Comparison of ENCODE assay signal across 1 cellular context in the genomic region with DNA sequence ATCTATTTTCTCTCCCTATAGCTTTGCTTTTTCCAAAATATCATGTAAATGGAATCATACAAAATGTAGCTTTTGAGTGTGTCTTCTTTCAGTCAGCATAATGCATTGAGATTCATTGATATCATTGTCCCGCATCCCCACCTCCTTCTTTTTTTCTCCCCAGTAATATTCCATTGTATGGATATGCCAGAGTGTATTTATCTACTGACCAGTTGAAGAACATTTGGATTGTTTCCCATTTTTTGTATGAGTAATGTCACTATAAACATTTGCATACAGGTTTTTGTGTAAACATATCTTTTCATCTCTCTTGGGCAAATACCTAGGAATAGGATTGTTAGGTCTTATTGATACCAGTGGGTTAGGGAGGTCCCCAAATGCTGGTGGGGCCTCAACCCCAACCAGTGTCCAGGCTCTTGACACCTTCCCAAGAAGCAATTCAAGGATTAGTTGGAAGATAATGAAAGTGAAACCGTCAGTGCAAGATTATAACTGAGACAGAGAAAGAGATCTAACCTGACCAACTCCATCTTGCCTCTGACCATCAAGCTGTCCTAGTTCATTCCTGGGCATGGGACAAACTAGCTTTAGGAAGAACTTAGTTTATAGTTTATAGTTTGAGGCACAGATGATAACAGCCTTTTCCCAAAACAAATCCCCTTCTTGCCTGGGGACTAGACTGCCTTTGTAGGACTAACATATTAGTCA.
A peak's percentile ranks its signal among the peaks of the same experiment; 100 is the strongest.
TF ChIP-seq lines count a peak whose summit lies in the region.

No MANE protein-coding gene starts in this region.

TF ChIP-seq in K562, 482 proteins besides CTCF, POLR2A, EP300 and RAD21 (continued from another document and continues in another):
- TF ChIP-seq, protein P1, sequence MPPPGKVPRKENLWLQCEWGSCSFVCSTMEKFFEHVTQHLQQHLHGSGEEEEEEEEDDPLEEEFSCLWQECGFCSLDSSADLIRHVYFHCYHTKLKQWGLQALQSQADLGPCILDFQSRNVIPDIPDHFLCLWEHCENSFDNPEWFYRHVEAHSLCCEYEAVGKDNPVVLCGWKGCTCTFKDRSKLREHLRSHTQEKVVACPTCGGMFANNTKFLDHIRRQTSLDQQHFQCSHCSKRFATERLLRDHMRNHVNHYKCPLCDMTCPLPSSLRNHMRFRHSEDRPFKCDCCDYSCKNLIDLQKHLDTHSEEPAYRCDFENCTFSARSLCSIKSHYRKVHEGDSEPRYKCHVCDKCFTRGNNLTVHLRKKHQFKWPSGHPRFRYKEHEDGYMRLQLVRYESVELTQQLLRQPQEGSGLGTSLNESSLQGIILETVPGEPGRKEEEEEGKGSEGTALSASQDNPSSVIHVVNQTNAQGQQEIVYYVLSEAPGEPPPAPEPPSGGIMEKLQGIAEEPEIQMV (tag; conservative IDR thresholded peaks at IDR 0.05; ENCODE audit: low read depth), result peak; percentile 79; the same call in 1 of the 2 replicates
- TF ChIP-seq ZNF384 (IDR thresholded peaks at IDR 0.05; ENCODE audit: low read depth, low read length), result no peak
- no peak for TF ChIP-seq NFRKB (IDR thresholded peaks at IDR 0.05; ENCODE audit: low read depth)
- TF ChIP-seq CHD2 (IDR thresholded peaks at IDR 0.05; ENCODE audit: low read depth, low read length), result no peak
- TF ChIP-seq, protein P2, sequence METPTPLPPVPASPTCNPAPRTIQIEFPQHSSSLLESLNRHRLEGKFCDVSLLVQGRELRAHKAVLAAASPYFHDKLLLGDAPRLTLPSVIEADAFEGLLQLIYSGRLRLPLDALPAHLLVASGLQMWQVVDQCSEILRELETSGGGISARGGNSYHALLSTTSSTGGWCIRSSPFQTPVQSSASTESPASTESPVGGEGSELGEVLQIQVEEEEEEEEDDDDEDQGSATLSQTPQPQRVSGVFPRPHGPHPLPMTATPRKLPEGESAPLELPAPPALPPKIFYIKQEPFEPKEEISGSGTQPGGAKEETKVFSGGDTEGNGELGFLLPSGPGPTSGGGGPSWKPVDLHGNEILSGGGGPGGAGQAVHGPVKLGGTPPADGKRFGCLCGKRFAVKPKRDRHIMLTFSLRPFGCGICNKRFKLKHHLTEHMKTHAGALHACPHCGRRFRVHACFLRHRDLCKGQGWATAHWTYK (CRISPR knock-in tag; IDR thresholded peaks at IDR 0.05), result peak; percentile 70; the same call in 1 of the 2 replicates
- peak; percentile 86 for TF ChIP-seq PTRF (tag; IDR thresholded peaks at IDR 0.05)
- TF ChIP-seq ZNF316 (IDR thresholded peaks at IDR 0.05), result no peak
- TF ChIP-seq KAT8 (IDR thresholded peaks at IDR 0.05; ENCODE audit: low read depth), result no peak
- TF ChIP-seq ZNF197 (CRISPR knock-in tag; IDR thresholded peaks at IDR 0.05; ENCODE audit: low read depth), result peak; percentile 42; the same call in 1 of the 2 replicates
- 0 out of 4 replicates have a peak, but pooled peaks of 1 of the 2 experiments have one; percentile 26 for TF ChIP-seq ARNT (IDR thresholded peaks at IDR 0.05)
- TF ChIP-seq, protein P3, sequence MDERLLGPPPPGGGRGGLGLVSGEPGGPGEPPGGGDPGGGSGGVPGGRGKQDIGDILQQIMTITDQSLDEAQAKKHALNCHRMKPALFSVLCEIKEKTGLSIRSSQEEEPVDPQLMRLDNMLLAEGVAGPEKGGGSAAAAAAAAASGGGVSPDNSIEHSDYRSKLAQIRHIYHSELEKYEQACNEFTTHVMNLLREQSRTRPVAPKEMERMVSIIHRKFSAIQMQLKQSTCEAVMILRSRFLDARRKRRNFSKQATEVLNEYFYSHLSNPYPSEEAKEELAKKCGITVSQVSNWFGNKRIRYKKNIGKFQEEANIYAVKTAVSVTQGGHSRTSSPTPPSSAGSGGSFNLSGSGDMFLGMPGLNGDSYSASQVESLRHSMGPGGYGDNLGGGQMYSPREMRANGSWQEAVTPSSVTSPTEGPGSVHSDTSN (CRISPR knock-in tag; IDR thresholded peaks at IDR 0.05; ENCODE audit: low read depth), result no peak
- TF ChIP-seq, protein P3 (tag; conservative IDR thresholded peaks at IDR 0.05; ENCODE audit: low read depth), result no peak; the same call in 1 of the 2 replicates
- TF ChIP-seq NFIX (CRISPR knock-in tag; IDR thresholded peaks at IDR 0.05; ENCODE audit: low read depth), result no peak
- TF ChIP-seq NCOA1 (IDR thresholded peaks at IDR 0.05; ENCODE audit: low read depth), result no peak
- no peak for TF ChIP-seq HMGN3 (IDR thresholded peaks at IDR 0.05; ENCODE audit: borderline replicate concordance, extremely low read depth, insufficient read length, low read depth, low read length)
- no peak for TF ChIP-seq ATF7 (IDR thresholded peaks at IDR 0.05)
- TF ChIP-seq PRMT5 (CRISPR knock-in tag; IDR thresholded peaks at IDR 0.05), result no peak
- TF ChIP-seq ZNF175 (CRISPR knock-in tag; IDR thresholded peaks at IDR 0.05; ENCODE audit: low read depth), result peak; percentile 90
- no peak for TF ChIP-seq ZNF699 (CRISPR knock-in tag; IDR thresholded peaks at IDR 0.05; ENCODE audit: insufficient replicate concordance)
- TF ChIP-seq MECOM (CRISPR knock-in tag; IDR thresholded peaks at IDR 0.05), result 0 out of 2 replicates have a peak, but pooled peaks have one; percentile 15
- no peak for TF ChIP-seq U2AF1 (optimal IDR thresholded peaks at IDR 0.05; ENCODE audit: low read depth, low read length)
- TF ChIP-seq NFXL1 (CRISPR knock-in tag; IDR thresholded peaks at IDR 0.05), result 0 out of 2 replicates have a peak, but pooled peaks have one; percentile 26
- TF ChIP-seq, protein P4, sequence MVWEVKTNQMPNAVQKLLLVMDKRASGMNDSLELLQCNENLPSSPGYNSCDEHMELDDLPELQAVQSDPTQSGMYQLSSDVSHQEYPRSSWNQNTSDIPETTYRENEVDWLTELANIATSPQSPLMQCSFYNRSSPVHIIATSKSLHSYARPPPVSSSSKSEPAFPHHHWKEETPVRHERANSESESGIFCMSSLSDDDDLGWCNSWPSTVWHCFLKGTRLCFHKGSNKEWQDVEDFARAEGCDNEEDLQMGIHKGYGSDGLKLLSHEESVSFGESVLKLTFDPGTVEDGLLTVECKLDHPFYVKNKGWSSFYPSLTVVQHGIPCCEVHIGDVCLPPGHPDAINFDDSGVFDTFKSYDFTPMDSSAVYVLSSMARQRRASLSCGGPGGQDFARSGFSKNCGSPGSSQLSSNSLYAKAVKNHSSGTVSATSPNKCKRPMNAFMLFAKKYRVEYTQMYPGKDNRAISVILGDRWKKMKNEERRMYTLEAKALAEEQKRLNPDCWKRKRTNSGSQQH (CRISPR knock-in tag; IDR thresholded peaks at IDR 0.05), result no peak
- TF ChIP-seq MXI1 (IDR thresholded peaks at IDR 0.05; ENCODE audit: low read depth, low read length), result no peak
- TF ChIP-seq, protein P5, sequence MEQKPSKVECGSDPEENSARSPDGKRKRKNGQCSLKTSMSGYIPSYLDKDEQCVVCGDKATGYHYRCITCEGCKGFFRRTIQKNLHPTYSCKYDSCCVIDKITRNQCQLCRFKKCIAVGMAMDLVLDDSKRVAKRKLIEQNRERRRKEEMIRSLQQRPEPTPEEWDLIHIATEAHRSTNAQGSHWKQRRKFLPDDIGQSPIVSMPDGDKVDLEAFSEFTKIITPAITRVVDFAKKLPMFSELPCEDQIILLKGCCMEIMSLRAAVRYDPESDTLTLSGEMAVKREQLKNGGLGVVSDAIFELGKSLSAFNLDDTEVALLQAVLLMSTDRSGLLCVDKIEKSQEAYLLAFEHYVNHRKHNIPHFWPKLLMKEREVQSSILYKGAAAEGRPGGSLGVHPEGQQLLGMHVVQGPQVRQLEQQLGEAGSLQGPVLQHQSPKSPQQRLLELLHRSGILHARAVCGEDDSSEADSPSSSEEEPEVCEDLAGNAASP (IDR thresholded peaks at IDR 0.05), result no peak
- TF ChIP-seq, protein P6, sequence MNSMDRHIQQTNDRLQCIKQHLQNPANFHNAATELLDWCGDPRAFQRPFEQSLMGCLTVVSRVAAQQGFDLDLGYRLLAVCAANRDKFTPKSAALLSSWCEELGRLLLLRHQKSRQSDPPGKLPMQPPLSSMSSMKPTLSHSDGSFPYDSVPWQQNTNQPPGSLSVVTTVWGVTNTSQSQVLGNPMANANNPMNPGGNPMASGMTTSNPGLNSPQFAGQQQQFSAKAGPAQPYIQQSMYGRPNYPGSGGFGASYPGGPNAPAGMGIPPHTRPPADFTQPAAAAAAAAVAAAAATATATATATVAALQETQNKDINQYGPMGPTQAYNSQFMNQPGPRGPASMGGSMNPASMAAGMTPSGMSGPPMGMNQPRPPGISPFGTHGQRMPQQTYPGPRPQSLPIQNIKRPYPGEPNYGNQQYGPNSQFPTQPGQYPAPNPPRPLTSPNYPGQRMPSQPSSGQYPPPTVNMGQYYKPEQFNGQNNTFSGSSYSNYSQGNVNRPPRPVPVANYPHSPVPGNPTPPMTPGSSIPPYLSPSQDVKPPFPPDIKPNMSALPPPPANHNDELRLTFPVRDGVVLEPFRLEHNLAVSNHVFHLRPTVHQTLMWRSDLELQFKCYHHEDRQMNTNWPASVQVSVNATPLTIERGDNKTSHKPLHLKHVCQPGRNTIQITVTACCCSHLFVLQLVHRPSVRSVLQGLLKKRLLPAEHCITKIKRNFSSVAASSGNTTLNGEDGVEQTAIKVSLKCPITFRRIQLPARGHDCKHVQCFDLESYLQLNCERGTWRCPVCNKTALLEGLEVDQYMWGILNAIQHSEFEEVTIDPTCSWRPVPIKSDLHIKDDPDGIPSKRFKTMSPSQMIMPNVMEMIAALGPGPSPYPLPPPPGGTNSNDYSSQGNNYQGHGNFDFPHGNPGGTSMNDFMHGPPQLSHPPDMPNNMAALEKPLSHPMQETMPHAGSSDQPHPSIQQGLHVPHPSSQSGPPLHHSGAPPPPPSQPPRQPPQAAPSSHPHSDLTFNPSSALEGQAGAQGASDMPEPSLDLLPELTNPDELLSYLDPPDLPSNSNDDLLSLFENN (IDR thresholded peaks at IDR 0.05; ENCODE audit: low read depth in 2 of 2, low read length in 2 of 2), result no peak
- TF ChIP-seq BCOR (IDR thresholded peaks at IDR 0.05), result peak; percentile 37; the same call in 1 of the 2 replicates
- TF ChIP-seq, protein P7, sequence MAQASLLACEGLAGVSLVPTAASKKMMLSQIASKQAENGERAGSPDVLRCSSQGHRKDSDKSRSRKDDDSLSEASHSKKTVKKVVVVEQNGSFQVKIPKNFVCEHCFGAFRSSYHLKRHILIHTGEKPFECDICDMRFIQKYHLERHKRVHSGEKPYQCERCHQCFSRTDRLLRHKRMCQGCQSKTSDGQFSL (CRISPR knock-in tag; IDR thresholded peaks at IDR 0.05), result no peak
- TF ChIP-seq, protein P7 (tag; IDR thresholded peaks at IDR 0.05), result peak in 1 of 2 experiments; percentile 78; a peak in 1 of 4 replicates
- peak; percentile 96 for TF ChIP-seq ZNF589 (CRISPR knock-in tag; IDR thresholded peaks at IDR 0.05; ENCODE audit: low read depth)
- TF ChIP-seq ZNF224 (CRISPR knock-in tag; IDR thresholded peaks at IDR 0.05), result no peak
- TF ChIP-seq, protein P8, sequence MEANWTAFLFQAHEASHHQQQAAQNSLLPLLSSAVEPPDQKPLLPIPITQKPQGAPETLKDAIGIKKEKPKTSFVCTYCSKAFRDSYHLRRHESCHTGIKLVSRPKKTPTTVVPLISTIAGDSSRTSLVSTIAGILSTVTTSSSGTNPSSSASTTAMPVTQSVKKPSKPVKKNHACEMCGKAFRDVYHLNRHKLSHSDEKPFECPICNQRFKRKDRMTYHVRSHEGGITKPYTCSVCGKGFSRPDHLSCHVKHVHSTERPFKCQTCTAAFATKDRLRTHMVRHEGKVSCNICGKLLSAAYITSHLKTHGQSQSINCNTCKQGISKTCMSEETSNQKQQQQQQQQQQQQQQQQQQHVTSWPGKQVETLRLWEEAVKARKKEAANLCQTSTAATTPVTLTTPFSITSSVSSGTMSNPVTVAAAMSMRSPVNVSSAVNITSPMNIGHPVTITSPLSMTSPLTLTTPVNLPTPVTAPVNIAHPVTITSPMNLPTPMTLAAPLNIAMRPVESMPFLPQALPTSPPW (CRISPR knock-in tag; IDR thresholded peaks at IDR 0.05), result no peak
- TF ChIP-seq, protein P9, sequence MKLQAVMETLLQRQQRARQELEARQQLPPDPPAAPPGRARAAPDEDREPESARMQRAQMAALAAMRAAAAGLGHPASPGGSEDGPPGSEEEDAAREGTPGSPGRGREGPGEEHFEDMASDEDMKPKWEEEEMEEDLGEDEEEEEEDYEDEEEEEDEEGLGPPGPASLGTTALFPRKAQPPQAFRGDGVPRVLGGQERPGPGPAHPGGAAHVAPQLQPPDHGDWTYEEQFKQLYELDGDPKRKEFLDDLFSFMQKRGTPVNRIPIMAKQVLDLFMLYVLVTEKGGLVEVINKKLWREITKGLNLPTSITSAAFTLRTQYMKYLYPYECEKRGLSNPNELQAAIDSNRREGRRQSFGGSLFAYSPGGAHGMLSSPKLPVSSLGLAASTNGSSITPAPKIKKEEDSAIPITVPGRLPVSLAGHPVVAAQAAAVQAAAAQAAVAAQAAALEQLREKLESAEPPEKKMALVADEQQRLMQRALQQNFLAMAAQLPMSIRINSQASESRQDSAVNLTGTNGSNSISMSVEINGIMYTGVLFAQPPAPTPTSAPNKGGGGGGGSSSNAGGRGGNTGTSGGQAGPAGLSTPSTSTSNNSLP (IDR thresholded peaks at IDR 0.05; ENCODE audit: borderline replicate concordance, low read depth, low read length), result no peak
- no peak for TF ChIP-seq CBX1 (IDR thresholded peaks at IDR 0.05; ENCODE audit: low read depth)
- TF ChIP-seq, protein P10, sequence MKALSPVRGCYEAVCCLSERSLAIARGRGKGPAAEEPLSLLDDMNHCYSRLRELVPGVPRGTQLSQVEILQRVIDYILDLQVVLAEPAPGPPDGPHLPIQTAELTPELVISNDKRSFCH (CRISPR knock-in tag; IDR thresholded peaks at IDR 0.05), result peak; percentile 49; the same call in 1 of the 2 replicates
- TF ChIP-seq, protein P10 (tag; IDR thresholded peaks at IDR 0.05), result peak; percentile 71; the same call in 1 of the 2 replicates
- TF ChIP-seq ZNF140 (CRISPR knock-in tag; IDR thresholded peaks at IDR 0.05), result no peak
- no peak for TF ChIP-seq ASH1L (IDR thresholded peaks at IDR 0.05; ENCODE audit: borderline replicate concordance, low read depth, partially characterized antibody)
- TF ChIP-seq ERF (CRISPR knock-in tag; IDR thresholded peaks at IDR 0.05), result no peak
- TF ChIP-seq KLF1 (tag; IDR thresholded peaks at IDR 0.05), result no peak
- TF ChIP-seq TEAD2 (tag; IDR thresholded peaks at IDR 0.05), result 0 out of 2 replicates have a peak, but pooled peaks have one; percentile 42
- no peak for TF ChIP-seq ZNF174 (CRISPR knock-in tag; IDR thresholded peaks at IDR 0.05)
- no peak for TF ChIP-seq HNRNPK (IDR thresholded peaks at IDR 0.05; ENCODE audit: low read depth, low read length, poor library complexity, severe bottlenecking)
- no peak for TF ChIP-seq SIX5 (IDR thresholded peaks at IDR 0.05; ENCODE audit: borderline replicate concordance in 1 of 2, insufficient read depth in 1 of 2, low read depth in 1 of 2, low read length in 2 of 2)
- no peak for TF ChIP-seq PRPF4 (IDR thresholded peaks at IDR 0.05; ENCODE audit: insufficient read depth, low read depth, low read length, poor library complexity, severe bottlenecking)
- TF ChIP-seq JUNB (CRISPR knock-in tag; conservative IDR thresholded peaks at IDR 0.05), result no peak
- TF ChIP-seq HDAC3 (IDR thresholded peaks at IDR 0.05; ENCODE audit: borderline replicate concordance, partially characterized antibody), result no peak
